In the genomic region with DNA sequence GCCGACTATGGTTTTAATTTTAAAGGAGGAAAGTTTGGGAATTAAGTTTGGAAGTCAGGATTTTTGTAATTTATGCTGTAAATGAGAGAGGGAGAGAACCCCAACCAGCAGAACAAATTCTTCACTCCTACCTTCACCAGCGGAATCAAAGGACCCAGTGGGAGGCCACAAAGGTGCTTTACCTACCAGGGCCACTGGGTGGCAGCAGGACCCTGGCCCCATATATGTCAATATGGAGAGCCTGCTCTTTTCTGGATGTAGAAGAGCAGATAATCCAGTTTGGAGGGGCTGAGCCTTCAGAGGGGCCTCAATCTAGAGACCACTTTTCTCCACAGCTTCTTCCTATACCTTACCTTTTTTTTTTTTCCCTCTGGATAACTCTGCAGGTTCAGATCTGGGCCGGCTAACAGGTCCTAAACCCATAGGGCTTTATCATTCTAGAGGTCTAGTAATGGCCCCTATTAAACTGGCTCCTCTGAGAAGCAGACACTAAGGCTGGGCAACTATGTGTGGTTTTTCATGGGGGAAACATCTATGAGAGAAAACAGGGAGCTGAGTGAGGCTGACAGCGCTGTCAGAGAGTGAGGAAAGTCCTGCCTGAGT, we compare ENCODE assay signal across 9 cellular contexts. TPM values are rescaled to one million over a fixed set of nuclear protein-coding genes. Genes with fewer than 3 reads are reported as not detected.
DNase-seq lines count a peak whose midpoint lies in the region; FAIRE-seq lines count a peak whose summit lies in the region.
"Had no signal": no experiment of that assay in that cellular context is flagged by ENCODE, and none has a peak within 500 bp of the region (broad histone marks: within the 10 kb centered on the region; RNA-seq: fewer than 3 reads in every experiment).

No MANE protein-coding gene starts in this region.

- DNase-seq in DMS 273 (lab: John Stamatoyannopoulos, UW; ENCODE audit: unreplicated experiment) (peak; percentile 75), DMS 273 treated with DMSO at 0.1 percent for 48 hours (lab: John Stamatoyannopoulos, UW) (no peak), SK-N-DZ (ENCODE audit: low spot score) (peak; percentile 75), activated gamma-delta T cell (lab: John Stamatoyannopoulos, UW) (peak; percentile 8), globus pallidus (ENCODE audit: low spot score) (peak; percentile 73), posterior cingulate gyrus (peak; percentile 55 to 96 (median 84)), urothelium cell line (ENCODE audit: low spot score) (peak; percentile 78)
- peak; percentile 53 for DNase-seq in Jurkat, Clone E6-1 (ENCODE audit: low read depth, low spot score)

- H3K4me3 ChIP-seq in Jurkat, Clone E6-1 (ENCODE audit: low read length), result no peak overlapping the region

- FAIRE-seq in urothelium cell line (lab: Jason Lieb, UNC), result no peak
- FAIRE-seq: A204.1 had no signal

- intact Hi-C loops in posterior cingulate gyrus (cut with DNase I), result loop anchor here (1.0 kb wide), 1 partner anchor 95 kb away; no protein-coding TSS in a partner anchor

RNA-seq across cellular contexts. Expression of a gene that starts 8.5 kb away (rescaled TPM):
- polyA plus RNA-seq in Jurkat, Clone E6-1 (2012; ENCODE audit: insufficient read depth, insufficient read length), result 150 TPM
- polyA plus RNA-seq in SK-N-DZ (2014; cell fraction: cytosol; rRNA removed), result 280 and 284 TPM in 2 replicates
- 87.8 and 102 TPM in 2 replicates for polyA plus RNA-seq in SK-N-DZ (2014; cell fraction: nucleus; rRNA removed)

RNA-seq across cellular contexts. Expression of a gene that starts 8.5 kb away (rescaled TPM):
- not detected for polyA plus RNA-seq in Jurkat, Clone E6-1 (2012; ENCODE audit: insufficient read depth, insufficient read length)
- polyA plus RNA-seq in SK-N-DZ (2014; cell fraction: cytosol; rRNA removed), result not detected in 2 replicates
- polyA plus RNA-seq in SK-N-DZ (2014; cell fraction: nucleus; rRNA removed), result 0.13 and 0.66 TPM in 2 replicates

RNA-seq across cellular contexts. Expression of a gene that starts 52.1 kb away (rescaled TPM):
- polyA plus RNA-seq in Jurkat, Clone E6-1 (2012; ENCODE audit: insufficient read depth, insufficient read length), result 57.7 TPM
- 75.8 and 80.8 TPM in 2 replicates for polyA plus RNA-seq in SK-N-DZ (2014; cell fraction: cytosol; rRNA removed)
- polyA plus RNA-seq in SK-N-DZ (2014; cell fraction: nucleus; rRNA removed), result 33.8 and 47.1 TPM in 2 replicates
